ENCODE assay signal across 9 cellular contexts in genomic region chr15:31228980-31229826, GRCh38.
A peak's percentile ranks its signal among the peaks of the same experiment; 100 is the strongest.
DNase-seq lines count a peak whose midpoint lies in the region; ATAC-seq and TF ChIP-seq lines count a peak whose summit lies in the region.
"Had no signal": no experiment of that assay in that cellular context is flagged by ENCODE, and none has a peak within 500 bp of the region (broad histone marks: within the 10 kb centered on the region; RNA-seq: fewer than 3 reads in every experiment).

No MANE protein-coding gene starts in this region.

- WGBS in right lobe of liver (ENCODE audit: insufficient coverage, low coverage, low lambda C conversion rate, missing lambda C conversion rate), result 100% methylated on average over 3 of the region's 8 CpGs

- ATAC-seq in GM18508 (IDR thresholded peaks at IDR 0.05; ENCODE audit: insufficient read depth, unreplicated experiment) (peak; percentile 55), GM21515 (IDR thresholded peaks at IDR 0.05; ENCODE audit: unreplicated experiment) (peak; percentile 68), HG03565 (IDR thresholded peaks at IDR 0.05; ENCODE audit: unreplicated experiment) (peak; percentile 42), right lobe of liver (peak; percentile 92 to 96 (median 92)), T-cell (replicated peaks in 1 of 4) (no peak)
- ATAC-seq in CD8-positive, alpha-beta T cell, result no peak

- no peaks in the 10 kb centered on the region for H3K36me3 Mint-ChIP-seq in CD8-positive, alpha-beta T cell
- no peaks in the 10 kb centered on the region for H3K36me3 Mint-ChIP-seq in T-cell

- H3K27me3 ChIP-seq in right lobe of liver, result no peaks in the 10 kb centered on the region
- H3K27me3 ChIP-seq in CD8-positive, alpha-beta T cell (ENCODE audit: insufficient read depth, low read length), result no peaks in the 10 kb centered on the region
- H3K27me3 ChIP-seq: cardiac muscle cell had no signal

- no peaks in the 10 kb centered on the region for H3K4me1 ChIP-seq in right lobe of liver
- H3K4me1 ChIP-seq in CD8-positive, alpha-beta T cell (ENCODE audit: insufficient read depth, low read length), result no peaks in the 10 kb centered on the region

- TF ChIP-seq POLR2A in right lobe of liver (IDR thresholded peaks at IDR 0.05), result peak; percentile 26

- CTCF ChIA-PET in CD8-positive, alpha-beta T cell (lab: Charles Lee), result no interaction called here
- CTCF ChIA-PET in T-cell (lab: Charles Lee), result interaction anchor here in 1 of 2 donors (0.6 kb wide), 2 partner anchors 223 to 251 kb away, joined by 5 read pairs; no protein-coding TSS in a partner anchor

- no peaks in the 10 kb centered on the region for H3K9me3 ChIP-seq in right lobe of liver
- H3K9me3 ChIP-seq in CD8-positive, alpha-beta T cell (ENCODE audit: low read length), result no peaks in the 10 kb centered on the region

- no peaks in the 10 kb centered on the region for H3K36me3 ChIP-seq in right lobe of liver
- no peaks in the 10 kb centered on the region for H3K36me3 ChIP-seq in CD8-positive, alpha-beta T cell (ENCODE audit: insufficient read depth, low read length)
- H3K36me3 ChIP-seq: cardiac muscle cell had no signal

- peaks cover 13% of the 10 kb centered on the region for H3K4me1 Mint-ChIP-seq in CD8-positive, alpha-beta T cell (ENCODE audit: low read depth)
- peaks cover 7 to 24% (median 11%) of the 10 kb centered on the region in 3 donors for H3K4me1 Mint-ChIP-seq in T-cell

- DNase-seq in right lobe of liver (peak; percentile 57 to 75 (median 68)), posterior vena cava (ENCODE audit: low spot score) (no peak), T-cell (no peak), nucleus accumbens (lab: John Stamatoyannopoulos, UW) (no peak)
- DNase-seq in CD8-positive, alpha-beta T cell, result no peak

- peak overlapping the region in 1 of 3 donors; percentile 6 for H3K4me3 ChIP-seq in right lobe of liver
- H3K4me3 ChIP-seq in CD8-positive, alpha-beta T cell (ENCODE audit: low read depth, low read length), result no peak overlapping the region
- H3K4me3 ChIP-seq: cardiac muscle cell had no signal

- no peaks in the 10 kb centered on the region for H3K9me3 Mint-ChIP-seq in CD8-positive, alpha-beta T cell
- H3K9me3 Mint-ChIP-seq in T-cell, result no peaks in the 10 kb centered on the region

- no peak overlapping the region for H3K27ac ChIP-seq in right lobe of liver
- H3K27ac ChIP-seq in CD8-positive, alpha-beta T cell (ENCODE audit: low read depth, low read length), result no peak overlapping the region
- H3K27ac ChIP-seq: cardiac muscle cell had no signal

- intact Hi-C loops in right lobe of liver (cut with DNase I), result no loop called here
- intact Hi-C loops in posterior vena cava (cut with DNase I), result no loop called here
- intact Hi-C loops in CD8-positive, alpha-beta T cell (cut with DNase I, micrococcal nuclease), result no loop called here

- H3K4me3 Mint-ChIP-seq in CD8-positive, alpha-beta T cell, result no peak overlapping the region
- no peak overlapping the region for H3K4me3 Mint-ChIP-seq in T-cell

- TF ChIP-seq CTCF in right lobe of liver (IDR thresholded peaks at IDR 0.05), result no peak
- TF ChIP-seq CTCF in CD8-positive, alpha-beta T cell (IDR thresholded peaks at IDR 0.05), result no peak

- POLR2A ChIA-PET in CD8-positive, alpha-beta T cell (lab: Charles Lee), result no interaction called here
- POLR2A ChIA-PET in T-cell (lab: Charles Lee), result interaction anchor here in 1 of 2 donors (0.8 kb wide), 1 partner anchor 24 kb away, joined by 5 read pairs; no protein-coding TSS in a partner anchor

- no peak overlapping the region for H3K27ac Mint-ChIP-seq in CD8-positive, alpha-beta T cell
- H3K27ac Mint-ChIP-seq in T-cell, result no peak overlapping the region

- no peaks in the 10 kb centered on the region for H3K27me3 Mint-ChIP-seq in CD8-positive, alpha-beta T cell (ENCODE audit: low read depth)
- no peaks in the 10 kb centered on the region for H3K27me3 Mint-ChIP-seq in T-cell

Comparison
In these comparisons a context has a peak if more than half of its experiments do, and no peak if none do; other contexts are left out.
1. ATAC-seq: peak in GM18508 (single experiment), GM21515 (single experiment), HG03565 (single experiment) and right lobe of liver (4 of 4); none in CD8-positive, alpha-beta T cell (single experiment) and T-cell (0 of 4).
2. DNase-seq: peak in right lobe of liver (3 of 3); none in posterior vena cava (single experiment), CD8-positive, alpha-beta T cell (0 of 7), T-cell (0 of 34) and nucleus accumbens (0 of 56).